ENCODE assay signal across 12 cellular contexts in the genomic region with DNA sequence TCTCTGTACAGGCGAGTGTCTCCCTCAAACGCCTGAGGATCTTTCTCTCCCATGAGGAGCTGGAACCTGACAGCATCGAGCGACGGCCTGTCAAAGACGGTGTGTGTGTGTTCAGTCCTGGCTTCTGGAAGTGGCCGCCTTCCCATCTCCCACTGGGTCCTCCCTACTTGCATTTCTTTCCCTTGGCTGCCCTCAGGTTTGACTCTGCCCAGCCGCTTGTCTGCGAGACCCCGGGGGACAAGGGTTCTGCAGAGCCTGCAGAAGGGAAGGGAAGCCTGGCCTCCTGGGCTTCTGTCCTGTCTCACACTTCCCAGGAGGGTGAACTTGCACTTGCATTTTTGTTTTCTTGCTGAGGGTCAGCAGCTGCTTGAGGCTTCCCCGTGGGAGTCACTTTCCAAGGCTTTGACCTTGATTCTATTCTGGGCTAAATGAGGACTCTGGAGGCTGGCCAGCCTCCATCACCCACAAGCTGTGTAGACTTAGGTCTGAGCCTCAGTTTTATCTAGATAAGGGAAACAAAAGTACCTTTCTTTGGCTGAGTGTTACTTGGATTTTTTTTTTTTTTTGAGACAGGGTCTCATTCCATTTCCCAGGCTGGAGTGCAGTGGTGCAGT.
DNase-seq lines count a peak whose midpoint lies in the region; TF ChIP-seq lines count a peak whose summit lies in the region.
"Had no signal": no experiment of that assay in that cellular context is flagged by ENCODE, and none has a peak within 500 bp of the region (broad histone marks: within the 10 kb centered on the region; RNA-seq: fewer than 3 reads in every experiment).

No MANE protein-coding gene starts in this region.

- H3K27me3 Mint-ChIP-seq in activated T-cell treated with anti-CD3 and anti-CD28 coated beads, Interleukin-2, amount 50 U/mL, for 24 hours = no peaks in the 10 kb centered on the region
- no peaks in the 10 kb centered on the region for H3K27me3 Mint-ChIP-seq in activated CD4-positive, alpha-beta memory T cell treated with anti-CD3 and anti-CD28 coated beads for 36 hours

- peaks cover 2% of the 10 kb centered on the region for H3K4me1 Mint-ChIP-seq in activated T-cell treated with anti-CD3 and anti-CD28 coated beads, Interleukin-2, amount 50 U/mL, for 24 hours (ENCODE audit: low read depth)
- no peaks in the 10 kb centered on the region for H3K4me1 Mint-ChIP-seq in activated CD4-positive, alpha-beta memory T cell treated with anti-CD3 and anti-CD28 coated beads for 36 hours (ENCODE audit: low read depth)

- no peaks in the 10 kb centered on the region for H3K27me3 ChIP-seq in tibial artery
- H3K27me3 ChIP-seq: hepatocyte had no signal

- peaks cover 88% of the 10 kb centered on the region for H3K36me3 Mint-ChIP-seq in activated T-cell treated with anti-CD3 and anti-CD28 coated beads, Interleukin-2, amount 50 U/mL, for 24 hours (ENCODE audit: low read depth)
- H3K36me3 Mint-ChIP-seq in activated CD4-positive, alpha-beta memory T cell treated with anti-CD3 and anti-CD28 coated beads for 36 hours = peaks cover 30% of the 10 kb centered on the region

- peak overlapping the region; percentile 40 for H3K27ac Mint-ChIP-seq in activated T-cell treated with anti-CD3 and anti-CD28 coated beads, Interleukin-2, amount 50 U/mL, for 24 hours
- H3K27ac Mint-ChIP-seq in activated CD4-positive, alpha-beta memory T cell treated with anti-CD3 and anti-CD28 coated beads for 36 hours = no peak overlapping the region

- peaks cover 4 to 31% (median 22%) of the 10 kb centered on the region in 3 donors for H3K36me3 ChIP-seq in tibial artery

- H3K27ac ChIP-seq in tibial artery = peak overlapping the region; percentile 14 to 62
- H3K27ac ChIP-seq: hepatocyte had no signal

- intact Hi-C loops in tibial artery (cut with DNase I; ENCODE audit: low total_unique reads) = no loop called here
- intact Hi-C loops in activated CD4-positive, alpha-beta memory T cell treated with anti-CD3 and anti-CD28 coated beads for 36 hours (cut with micrococcal nuclease) = no loop called here

- peaks cover 0 to 73% (median 32%) of the 10 kb centered on the region in 4 donors for H3K4me1 ChIP-seq in tibial artery

- TF ChIP-seq CTCF in fibroblast of pulmonary artery (IDR thresholded peaks at IDR 0.05; ENCODE audit: low read length, missing control alignments) = no peak
- TF ChIP-seq CTCF in tibial artery (IDR thresholded peaks at IDR 0.05) = no peak

- H3K9me3 ChIP-seq in tibial artery = no peaks in the 10 kb centered on the region

- H3K4me3 ChIP-seq in fibroblast of pulmonary artery (replicated peaks; ENCODE audit: low read depth, low read length) (no peak overlapping the region), tibial artery (no peak overlapping the region)
- H3K4me3 ChIP-seq: hepatocyte had no signal

- no peak for DNase-seq in activated T-cell treated with anti-CD3 and anti-CD28 coated beads, Interleukin-2, amount 50 U/mL, for 24 hours
- no peak for DNase-seq in activated T-cell treated with anti-CD3 and anti-CD28 coated beads, Interleukin-2, amount 50 U/mL, for 48 hours
- DNase-seq in fibroblast of pulmonary artery (ENCODE audit: low read depth) = peak; percentile 74
- peak; percentile 31 for DNase-seq in non-pigmented ciliary epithelial cell (ENCODE audit: low read depth)
- no peak for DNase-seq in tibial artery
- DNase-seq in NCI-H2227 (lab: John Stamatoyannopoulos, UW; ENCODE audit: unreplicated experiment) = no peak
- DNase-seq in activated CD4-positive, alpha-beta memory T cell treated with anti-CD3 and anti-CD28 coated beads for 36 hours = no peak
- no peak for DNase-seq in NCI-H82 treated with DMSO at 0.1 percent for 48 hours (lab: John Stamatoyannopoulos, UW; ENCODE audit: unreplicated experiment)
- DNase-seq: ACHN, DMS79 treated with DMSO at 0.1 percent for 48 hours, mammary epithelial cell had no signal

- POLR2A ChIA-PET in activated CD4-positive, alpha-beta memory T cell treated with anti-CD3 and anti-CD28 coated beads for 36 hours (lab: Charles Lee) = interaction anchor here (0.6 kb wide), 1 partner anchor 21 kb away, joined by 3 read pairs; no protein-coding TSS in a partner anchor

- H3K9me3 Mint-ChIP-seq in activated T-cell treated with anti-CD3 and anti-CD28 coated beads, Interleukin-2, amount 50 U/mL, for 24 hours = no peaks in the 10 kb centered on the region
- H3K9me3 Mint-ChIP-seq in activated CD4-positive, alpha-beta memory T cell treated with anti-CD3 and anti-CD28 coated beads for 36 hours = no peaks in the 10 kb centered on the region

- H3K4me3 Mint-ChIP-seq in activated T-cell treated with anti-CD3 and anti-CD28 coated beads, Interleukin-2, amount 50 U/mL, for 24 hours = no peak overlapping the region
- no peak overlapping the region for H3K4me3 Mint-ChIP-seq in activated CD4-positive, alpha-beta memory T cell treated with anti-CD3 and anti-CD28 coated beads for 36 hours

- CTCF ChIA-PET in activated CD4-positive, alpha-beta memory T cell treated with anti-CD3 and anti-CD28 coated beads for 36 hours (lab: Charles Lee) = no interaction called here

Comparison
In these comparisons a context has a peak if more than half of its experiments do, and no peak if none do; other contexts are left out.
1. DNase-seq: peak in fibroblast of pulmonary artery (single experiment) and non-pigmented ciliary epithelial cell (single experiment); none in activated T-cell treated with anti-CD3 and anti-CD28 coated beads, Interleukin-2, amount 50 U/mL, for 24 hours (single experiment), activated T-cell treated with anti-CD3 and anti-CD28 coated beads, Interleukin-2, amount 50 U/mL, for 48 hours (0 of 2), tibial artery (0 of 2), NCI-H2227 (single experiment), activated CD4-positive, alpha-beta memory T cell treated with anti-CD3 and anti-CD28 coated beads for 36 hours (single experiment) and NCI-H82 treated with DMSO at 0.1 percent for 48 hours (single experiment).